ENCODE assay signal across 26 cellular contexts in genomic region chr5:40906351-40906751, GRCh38. TPM values are rescaled to one million over a fixed set of nuclear protein-coding genes. Genes with fewer than 3 reads are reported as not detected.
DNase-seq lines count a peak whose midpoint lies in the region; ATAC-seq, FAIRE-seq and TF ChIP-seq lines count a peak whose summit lies in the region.
"Had no signal": no experiment of that assay in that cellular context is flagged by ENCODE, and none has a peak within 500 bp of the region (broad histone marks: within the 10 kb centered on the region; RNA-seq: fewer than 3 reads in every experiment).

No MANE protein-coding gene starts in this region.

- WGBS in small intestine, 3 donors, result 17 to 64% (median 33%) methylated on average over 1 of the region's 1 CpG

- no peak for TF ChIP-seq CTCF in foreskin keratinocyte (conservative IDR thresholded peaks at IDR 0.05)

- H3K9me3 ChIP-seq in small intestine (ENCODE audit: control insufficient read depth, low read depth), result no peaks in the 10 kb centered on the region
- H3K9me3 ChIP-seq: breast epithelium, heart left ventricle, left lung had no signal

- H3K36me3 ChIP-seq in small intestine (ENCODE audit: control insufficient read depth in 2 of 2, insufficient read depth in 2 of 2, low read length in 2 of 2), result no peaks in the 10 kb centered on the region
- H3K36me3 ChIP-seq: breast epithelium, heart left ventricle, left lung had no signal

- H3K4me3 ChIP-seq in small intestine (ENCODE audit: low read depth in 1 of 2, low read length in 2 of 2), result no peak overlapping the region
- H3K4me3 ChIP-seq: breast epithelium, coronary artery, heart left ventricle, left lung had no signal

- H3K4me1 ChIP-seq in foreskin keratinocyte (no peaks in the 10 kb centered on the region), small intestine (ENCODE audit: control insufficient read depth in 2 of 2, insufficient read depth in 1 of 2, low read depth in 1 of 2, low read length in 1 of 2) (no peaks in the 10 kb centered on the region)
- H3K4me1 ChIP-seq: breast epithelium had no signal

- no peak for FAIRE-seq in small intestine (lab: Jason Lieb, UNC)

- H3K27ac ChIP-seq in foreskin keratinocyte, result no peak overlapping the region
- H3K27ac ChIP-seq in small intestine (ENCODE audit: low read depth in 1 of 2, low read length in 1 of 2), result peak overlapping the region in 1 of 2 donors; percentile 21
- H3K27ac ChIP-seq: breast epithelium, coronary artery, left lung had no signal

- peak; percentile 73 for ATAC-seq in foreskin keratinocyte
- no peak for ATAC-seq in HG03354 (IDR thresholded peaks at IDR 0.05; ENCODE audit: poor library complexity, severe bottlenecking, unreplicated experiment)
- ATAC-seq: heart left ventricle; left lung; natural killer cell treated with Interleukin-12 subunit alpha and Interleukin-12 subunit beta and Interleukin-15 and Interleukin-18, amount 100 ng/mL, for 72 hours had no signal

- in situ Hi-C loops in SK-MEL-5 (cut with HindIII; ENCODE audit: low pct_unique_long_range_greater_than_20kb, low sequenced_read_pairs), result no loop called here

- H3K27me3 ChIP-seq in foreskin keratinocyte (peaks cover 2% of the 10 kb centered on the region), small intestine (ENCODE audit: control insufficient read depth in 2 of 2, insufficient read depth in 2 of 2, low read length in 2 of 2) (no peaks in the 10 kb centered on the region)
- H3K27me3 ChIP-seq: breast epithelium, heart left ventricle, left lung had no signal

- DNase-seq in HT1080 (ENCODE audit: low read depth) (peak; percentile 38), SK-MEL-5 (ENCODE audit: low read depth, low spot score) (peak; percentile 15), foreskin keratinocyte (peak; percentile 45 to 65), small intestine (peak; percentile 40), NCI-H345 treated with DMSO at 0.1 percent for 48 hours (lab: John Stamatoyannopoulos, UW; ENCODE audit: unreplicated experiment) (no peak)
- DNase-seq in activated CD4-positive, alpha-beta T cell treated with anti-CD3 and anti-CD28 coated beads, Interleukin-2, amount 50 U/mL, for 48 hours, result no peak
- DNase-seq: activated B cell treated with CpG ODN at 0.5 μM for 24 hours; activated CD4-positive, alpha-beta T cell treated with anti-CD3 and anti-CD28 coated beads, Interleukin-2, amount 50 U/mL, for 4 hours; activated CD8-positive, alpha-beta memory T cell treated with anti-CD3 and anti-CD28 coated beads, Interleukin-2, amount 50 U/mL, for 48 hours; CD4-positive, alpha-beta memory T cell; DMS53; endodermal cell; heart left ventricle; left lung; midbrain; MM.1S; NCI-H1436 treated with DMSO at 0.1 percent for 48 hours; NCI-H2171; NCI-H526; posterior cingulate gyrus; T1000 had no signal

RNA-seq across cellular contexts. Expression of gene C7, which starts 2.9 kb away (rescaled TPM):
- total RNA-seq in HT1080 (2014; rRNA removed; shearing (Covaris generic)), result not detected in 2 replicates
- not detected in 2 replicates for polyA plus RNA-seq in HT1080 (2015; cell fraction: cytosol; rRNA removed)
- 0.28 TPM in 1 of 2 replicates, not detected in the other for polyA plus RNA-seq in HT1080 (2015; cell fraction: nucleus; rRNA removed)
- total RNA-seq in SK-MEL-5 (2014; rRNA removed; shearing (Covaris generic)), result 0.61 and 4.0 TPM in 2 replicates
- polyA plus RNA-seq in SK-MEL-5 (2015; cell fraction: cytosol; rRNA removed), result 0.69 and 43.2 TPM in 2 replicates
- 0.41 and 0.76 TPM in 2 replicates for polyA plus RNA-seq in SK-MEL-5 (2015; cell fraction: nucleus; rRNA removed)
- not detected in 2 replicates for total RNA-seq in foreskin keratinocyte
- polyA plus RNA-seq in foreskin keratinocyte, result not detected in 2 replicates
- 100 to 1,000 TPM in 1 of 3 donors, 1 to 10 TPM in 2; 1.1 to 111 (median 6.2) TPM for polyA plus RNA-seq in small intestine
- total RNA-seq: activated B cell treated with CpG ODN at 0.5 μM for 24 hours; activated T-helper 2 cell treated with anti-CD3 and anti-CD28 coated beads, Interferon-gamma antibody, Interleukin-2, Interleukin-4, amounts not matched to agents 10 μg/mL and 5 μg/mL and 100 μg/mL, durations not matched to agents 14 hours and 24 hours and 36 hours; CD4-positive, alpha-beta memory T cell; natural killer cell treated with Interleukin-12 subunit alpha and Interleukin-12 subunit beta and Interleukin-15 and Interleukin-18, amount 100 ng/mL, for 72 hours had no signal
- polyA plus RNA-seq: CD4-positive, alpha-beta memory T cell had no signal

Comparison
In these comparisons a context has a peak if more than half of its experiments do, and no peak if none do; other contexts are left out.
1. DNase-seq: peak in HT1080 (single experiment), SK-MEL-5 (single experiment), foreskin keratinocyte (2 of 2) and small intestine (single experiment); none in activated CD4-positive, alpha-beta T cell treated with anti-CD3 and anti-CD28 coated beads, Interleukin-2, amount 50 U/mL, for 48 hours (0 of 2) and NCI-H345 treated with DMSO at 0.1 percent for 48 hours (single experiment).